8 cellular contexts compared by ENCODE assay signal in the genomic region with DNA sequence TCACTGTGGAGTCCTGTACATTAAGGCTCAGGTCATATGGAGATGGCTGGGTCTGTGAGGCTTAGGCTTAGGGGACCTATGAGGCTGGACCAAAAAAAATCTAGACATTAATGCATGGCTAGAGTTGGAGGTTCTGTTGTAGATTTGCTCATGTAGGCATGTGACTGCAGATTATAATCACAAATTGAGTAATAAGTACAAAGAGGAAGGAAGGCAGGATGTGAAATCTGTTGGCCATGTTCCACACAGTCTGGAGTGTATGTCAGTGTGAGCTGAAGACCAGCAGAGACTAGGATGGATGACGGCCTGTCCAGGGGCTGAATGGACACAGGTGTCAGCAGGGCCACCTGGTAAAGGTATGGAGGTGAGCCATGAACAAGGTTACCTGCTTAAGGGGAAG.
A peak's percentile ranks its signal among the peaks of the same experiment; 100 is the strongest.
DNase-seq lines count a peak whose midpoint lies in the region; ATAC-seq and TF ChIP-seq lines count a peak whose summit lies in the region.

A gene with protein sequence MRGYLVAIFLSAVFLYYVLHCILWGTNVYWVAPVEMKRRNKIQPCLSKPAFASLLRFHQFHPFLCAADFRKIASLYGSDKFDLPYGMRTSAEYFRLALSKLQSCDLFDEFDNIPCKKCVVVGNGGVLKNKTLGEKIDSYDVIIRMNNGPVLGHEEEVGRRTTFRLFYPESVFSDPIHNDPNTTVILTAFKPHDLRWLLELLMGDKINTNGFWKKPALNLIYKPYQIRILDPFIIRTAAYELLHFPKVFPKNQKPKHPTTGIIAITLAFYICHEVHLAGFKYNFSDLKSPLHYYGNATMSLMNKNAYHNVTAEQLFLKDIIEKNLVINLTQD (plus strand): TSS at position 265 of the 400 bp plus-strand sequence. CDS start 5,101 bp downstream, outside the sequence.

- H3K27me3 ChIP-seq in endocrine pancreas (ENCODE audit: control insufficient read depth, insufficient read depth, low read length) (no peaks in the 10 kb centered on the region), parathyroid adenoma (ENCODE audit: control insufficient read depth, insufficient read depth, low read length) (no peaks in the 10 kb centered on the region)

- no peaks in the 10 kb centered on the region for H3K79me2 ChIP-seq in parathyroid adenoma

- H3K27ac ChIP-seq in parathyroid adenoma: no peak within 1 kb of the TSS

- H3K36me3 ChIP-seq in endocrine pancreas (ENCODE audit: control insufficient read depth, insufficient read depth, low read length) (no peaks in the 10 kb centered on the region), parathyroid adenoma (ENCODE audit: control insufficient read depth, insufficient read depth, low read length) (no peaks in the 10 kb centered on the region)

- ATAC-seq in GM21390 (IDR thresholded peaks at IDR 0.05; ENCODE audit: unreplicated experiment): no peak

- H2AFZ ChIP-seq in parathyroid adenoma: peak within 1 kb of the TSS; percentile 36

- TF ChIP-seq CTCF in GM12865 (IDR thresholded peaks at IDR 0.05; ENCODE audit: insufficient read depth, low read depth, low read length, missing control alignments) (no peak), parathyroid adenoma (IDR thresholded peaks at IDR 0.05) (no peak)

- H3K9me3 ChIP-seq in endocrine pancreas (ENCODE audit: control insufficient read depth, low read length): no peaks in the 10 kb centered on the region
- no peaks in the 10 kb centered on the region for H3K9me3 ChIP-seq in parathyroid adenoma (ENCODE audit: control insufficient read depth, low read length)

- H3K9ac ChIP-seq in endocrine pancreas (ENCODE audit: control insufficient read depth, insufficient read depth, low read length) (no peak within 1 kb of the TSS), parathyroid adenoma (no peak within 1 kb of the TSS)

- H3K4me1 ChIP-seq in endocrine pancreas (ENCODE audit: control insufficient read depth, insufficient read depth, low read length): peaks cover 37% of the 10 kb centered on the region
- peaks cover 11% of the 10 kb centered on the region for H3K4me1 ChIP-seq in parathyroid adenoma

- no peak within 1 kb of the TSS for H3K4me2 ChIP-seq in parathyroid adenoma (ENCODE audit: low read length)

- H3K4me3 ChIP-seq in GM12865 (ENCODE audit: low read depth, low read length): peak within 1 kb of the TSS; percentile 43
- H3K4me3 ChIP-seq in endocrine pancreas (ENCODE audit: control insufficient read depth, insufficient read depth, low read length): peak within 1 kb of the TSS; percentile 53
- H3K4me3 ChIP-seq in parathyroid adenoma (ENCODE audit: low read depth, low read length): no peak within 1 kb of the TSS

- DNase-seq in GM12865 (ENCODE audit: low read depth) (peak; percentile 58), Kasumi-1 (lab: John Stamatoyannopoulos, UW) (peak; percentile 87 to 92), iPS-NIHi11 (ENCODE audit: low spot score) (no peak), NCI-H1092 (lab: John Stamatoyannopoulos, UW) (no peak)
- DNase-seq in stimulated activated naive CD4-positive, alpha-beta T cell (lab: John Stamatoyannopoulos, UW): no peak

Comparison
In these comparisons a context has a peak if more than half of its experiments do, and no peak if none do; other contexts are left out.
1. DNase-seq: peak in GM12865 (single experiment) and Kasumi-1 (2 of 2); none in stimulated activated naive CD4-positive, alpha-beta T cell (0 of 6), iPS-NIHi11 (single experiment) and NCI-H1092 (single experiment).